Comparison of ENCODE assay signal across 27 cellular contexts in the genomic region with DNA sequence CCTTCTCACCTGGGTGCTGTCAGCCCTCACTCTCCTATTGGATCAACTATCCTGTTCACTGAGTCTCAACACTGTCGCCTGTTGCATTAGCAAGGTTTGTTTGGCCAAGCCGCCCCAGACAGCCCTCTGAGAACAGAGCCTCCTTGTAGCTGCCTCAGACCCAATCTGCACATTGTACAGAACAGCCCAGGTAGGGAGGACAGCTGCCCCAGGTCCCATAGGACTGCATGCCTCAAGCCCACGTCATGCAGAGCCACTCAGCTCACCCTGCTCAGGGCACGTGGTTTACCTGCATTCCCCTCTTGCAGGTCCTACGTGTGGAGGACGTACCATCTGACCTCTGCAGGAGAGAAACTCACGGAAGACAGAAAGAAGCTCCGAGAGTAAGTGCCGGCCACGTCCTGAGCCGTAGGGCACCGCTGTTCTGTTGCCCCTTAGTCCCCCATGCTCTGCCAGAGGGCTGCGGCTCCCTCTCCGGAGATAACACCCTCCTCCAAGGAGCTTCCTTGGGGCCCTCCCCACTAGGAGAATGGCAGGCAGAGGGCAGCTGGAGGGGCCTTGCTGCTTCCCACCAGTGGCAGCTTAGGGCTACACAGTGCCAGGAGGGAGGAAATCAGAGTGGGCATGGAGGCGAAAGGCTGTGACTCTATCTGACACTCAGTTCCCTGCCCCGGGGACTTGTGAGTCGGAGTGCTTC. TPM values are rescaled to one million over a fixed set of nuclear protein-coding genes. Genes with fewer than 3 reads are reported as not detected.
A peak's percentile ranks its signal among the peaks of the same experiment; 100 is the strongest.
DNase-seq lines count a peak whose midpoint lies in the region; ATAC-seq and TF ChIP-seq lines count a peak whose summit lies in the region.
"Had no signal": no experiment of that assay in that cellular context is flagged by ENCODE, and none has a peak within 500 bp of the region (broad histone marks: within the 10 kb centered on the region; RNA-seq: fewer than 3 reads in every experiment).

No MANE protein-coding gene starts in this region.

- no peak for ATAC-seq in IMR-90 (ENCODE audit: low read depth)
- ATAC-seq in psoas muscle, result no peak
- ATAC-seq in GM19463 (IDR thresholded peaks at IDR 0.05; ENCODE audit: unreplicated experiment), result no peak
- no peak for ATAC-seq in GM21381 (IDR thresholded peaks at IDR 0.05; ENCODE audit: unreplicated experiment)
- ATAC-seq: foreskin keratinocyte; HCT116; K562; left lung; stimulated activated effector memory CD8-positive, alpha-beta T cell treated with anti-CD3 and anti-CD28 coated beads, Interleukin-12 subunit alpha, Interleukin-12 subunit beta, amount 100 ng/mL, for 72 hours had no signal

- H4K5ac ChIP-seq in IMR-90 (ENCODE audit: low read depth, low read length), result no peak overlapping the region

- intact Hi-C loops in IMR-90 (cut with micrococcal nuclease), result no loop called here
- intact Hi-C loops in psoas muscle (cut with DNase I), result no loop called here

- no peak overlapping the region for H2AK5ac ChIP-seq in IMR-90 (ENCODE audit: low read depth, low read length)

- BruUV-seq in IMR-90 (replicated peaks; lab: Mats Ljungman, UMichigan), result no TSS peak

- H3K4ac ChIP-seq in IMR-90 (ENCODE audit: low read depth, low read length), result no peak overlapping the region

- no peaks in the 10 kb centered on the region for H3K27me3 Mint-ChIP-seq in activated naive CD8-positive, alpha-beta T cell
- no peaks in the 10 kb centered on the region for H3K27me3 Mint-ChIP-seq in activated naive CD8-positive, alpha-beta T cell treated with anti-CD3 and anti-CD28 coated beads for 36 hours
- peaks cover 4 to 13% (median 11%) of the 10 kb centered on the region in 3 donors for H3K27me3 Mint-ChIP-seq in immature natural killer cell (ENCODE audit: low read depth in 3 of 3)

- H3K9me3 ChIP-seq in IMR-90 (ENCODE audit: control insufficient read depth, insufficient read depth, low read length) (no peaks in the 10 kb centered on the region), psoas muscle (no peaks in the 10 kb centered on the region)
- H3K9me3 ChIP-seq: adrenal gland, BE2C, esophagus muscularis mucosa, left lung, SJSA1, tibial nerve had no signal

- H3K4me3 Mint-ChIP-seq in activated naive CD8-positive, alpha-beta T cell, result peak overlapping the region; percentile 40
- no peak overlapping the region for H3K4me3 Mint-ChIP-seq in activated naive CD8-positive, alpha-beta T cell treated with anti-CD3 and anti-CD28 coated beads for 36 hours
- peak overlapping the region in 3 of 5 donors; percentile 59 to 64 (median 64) for H3K4me3 Mint-ChIP-seq in immature natural killer cell
- H3K4me3 Mint-ChIP-seq: stimulated activated effector memory CD8-positive, alpha-beta T cell treated with anti-CD3 and anti-CD28 coated beads, Interleukin-12 subunit alpha, Interleukin-12 subunit beta, amount 100 ng/mL, for 72 hours had no signal

- TF ChIP-seq CTCF in IMR-90 (conservative IDR thresholded peaks at IDR 0.05; ENCODE audit: low read depth, low read length), result no peak
- no peak for TF ChIP-seq CTCF in psoas muscle (IDR thresholded peaks at IDR 0.05)

- H3K36me3 ChIP-seq in IMR-90 (ENCODE audit: control insufficient read depth, insufficient read depth, low read length) (peaks cover 62% of the 10 kb centered on the region), psoas muscle (ENCODE audit: insufficient read depth in 1 of 2, low read depth in 1 of 2) (peaks cover 4 to 63% of the 10 kb centered on the region in 2 donors)

- dilution Hi-C loops in IMR-90 (cut with HindIII; ENCODE audit: low sequenced_read_pairs, unreplicated experiment), result no loop called here

- peaks cover 4% of the 10 kb centered on the region for H3K36me3 Mint-ChIP-seq in activated naive CD8-positive, alpha-beta T cell
- H3K36me3 Mint-ChIP-seq in activated naive CD8-positive, alpha-beta T cell treated with anti-CD3 and anti-CD28 coated beads for 36 hours, result peaks cover 15% of the 10 kb centered on the region
- no peaks in the 10 kb centered on the region for H3K36me3 Mint-ChIP-seq in immature natural killer cell

- H3K9ac ChIP-seq in IMR-90 (ENCODE audit: low read depth, low read length), result no peak overlapping the region

- TF ChIP-seq RAD21 in IMR-90 (IDR thresholded peaks at IDR 0.05; ENCODE audit: low read length), result no peak

- no peak overlapping the region for H3K23ac ChIP-seq in IMR-90 (ENCODE audit: low read depth, low read length)

- H3K27me3 ChIP-seq in IMR-90 (ENCODE audit: control insufficient read depth, insufficient read depth, low read length), result no peaks in the 10 kb centered on the region
- no peaks in the 10 kb centered on the region for H3K27me3 ChIP-seq in psoas muscle (ENCODE audit: insufficient read depth in 3 of 3, low read length in 2 of 3)
- H3K27me3 ChIP-seq: adrenal gland, esophagus muscularis mucosa, foreskin keratinocyte, left lung, SJSA1, tibial nerve had no signal

- H3K27ac ChIP-seq in IMR-90 (ENCODE audit: insufficient read depth, low read length) (no peak overlapping the region), psoas muscle (no peak overlapping the region)
- H3K27ac ChIP-seq: adrenal gland, esophagus muscularis mucosa, foreskin keratinocyte, left lung, SJSA1 had no signal

- H2BK20ac ChIP-seq in IMR-90 (ENCODE audit: low read depth, low read length), result no peak overlapping the region

- no peak overlapping the region for H2BK120ac ChIP-seq in IMR-90 (ENCODE audit: low read depth, low read length)

- H2AFZ ChIP-seq in IMR-90 (replicated peaks; ENCODE audit: low read length, poor library complexity), result peak overlapping the region; percentile 11

- in situ Hi-C loops in IMR-90 (cut with MboI; ENCODE audit: low sequenced_read_pairs), result no loop called here

- H3K4me3 ChIP-seq in IMR-90 (ENCODE audit: insufficient read depth, low read depth, low read length) (no peak overlapping the region), psoas muscle (no peak overlapping the region)
- H3K4me3 ChIP-seq: adrenal gland, esophagus muscularis mucosa, K562, left lung, SJSA1, tibial nerve had no signal

- peak overlapping the region; percentile 72 for H2AK9ac ChIP-seq in IMR-90 (replicated peaks; ENCODE audit: low read depth, low read length, poor library complexity)

- no peak overlapping the region for H3K14ac ChIP-seq in IMR-90 (replicated peaks; ENCODE audit: low read depth, low read length)

- TF ChIP-seq POLR2A in IMR-90 (IDR thresholded peaks at IDR 0.05; ENCODE audit: low read depth, low read length), result no peak

- H4K20me1 ChIP-seq in IMR-90 (ENCODE audit: insufficient read depth, low read length), result peaks cover 49% of the 10 kb centered on the region

- H3K56ac ChIP-seq in IMR-90 (ENCODE audit: extremely low read depth, insufficient read depth, low read length), result no peak overlapping the region

- no peak overlapping the region for H4K8ac ChIP-seq in IMR-90 (ENCODE audit: low read depth in 2 of 2, low read length in 2 of 2)

- CTCF ChIA-PET in IMR-90 (lab: Yijun Ruan, JAX), result no interaction called here

- no peak overlapping the region for H3K27ac Mint-ChIP-seq in activated naive CD8-positive, alpha-beta T cell
- no peak overlapping the region for H3K27ac Mint-ChIP-seq in activated naive CD8-positive, alpha-beta T cell treated with anti-CD3 and anti-CD28 coated beads for 36 hours
- peak overlapping the region in 1 of 6 donors; percentile 30 for H3K27ac Mint-ChIP-seq in immature natural killer cell
- H3K27ac Mint-ChIP-seq: stimulated activated effector memory CD8-positive, alpha-beta T cell treated with anti-CD3 and anti-CD28 coated beads, Interleukin-12 subunit alpha, Interleukin-12 subunit beta, amount 100 ng/mL, for 72 hours had no signal

- no peak overlapping the region for H3K18ac ChIP-seq in IMR-90 (ENCODE audit: low read depth, low read length)

- no peak overlapping the region for H2BK5ac ChIP-seq in IMR-90 (ENCODE audit: low read depth, low read length, poor library complexity, severe bottlenecking)

- peaks cover 2% of the 10 kb centered on the region; the same call in 1 of the 2 replicates for H3K4me1 ChIP-seq in IMR-90 (ENCODE audit: control insufficient read depth, insufficient read depth, low read length)
- H3K4me1 ChIP-seq in psoas muscle, result peaks cover 11% of the 10 kb centered on the region
- H3K4me1 ChIP-seq: BE2C had no signal

- no peaks in the 10 kb centered on the region for H3K9me3 Mint-ChIP-seq in activated naive CD8-positive, alpha-beta T cell (ENCODE audit: low read depth)
- no peaks in the 10 kb centered on the region for H3K9me3 Mint-ChIP-seq in activated naive CD8-positive, alpha-beta T cell treated with anti-CD3 and anti-CD28 coated beads for 36 hours
- H3K9me3 Mint-ChIP-seq in immature natural killer cell, result no peaks in the 10 kb centered on the region
- H3K9me3 Mint-ChIP-seq: stimulated activated effector memory CD8-positive, alpha-beta T cell treated with anti-CD3 and anti-CD28 coated beads, Interleukin-12 subunit alpha, Interleukin-12 subunit beta, amount 100 ng/mL, for 72 hours had no signal

- peaks cover 17 to 64% of the 10 kb centered on the region in 2 experiments for H3K79me1 ChIP-seq in IMR-90 (ENCODE audit: low read depth in 1 of 2, low read length in 2 of 2)

- no peak overlapping the region for H4K91ac ChIP-seq in IMR-90 (ENCODE audit: insufficient read depth, low read depth, low read length)

- 0 out of 2 replicates have a peak, but pooled peaks cover 5% of the 10 kb centered on the region for H3K9me1 ChIP-seq in IMR-90 (ENCODE audit: insufficient read depth, low read length)

- H2BK15ac ChIP-seq in IMR-90 (ENCODE audit: low read depth, low read length), result no peak overlapping the region

- H3K4me1 Mint-ChIP-seq in activated naive CD8-positive, alpha-beta T cell (ENCODE audit: low read depth), result peaks cover 15% of the 10 kb centered on the region
- peaks cover 13% of the 10 kb centered on the region for H3K4me1 Mint-ChIP-seq in activated naive CD8-positive, alpha-beta T cell treated with anti-CD3 and anti-CD28 coated beads for 36 hours
- peaks cover 19 to 30% of the 10 kb centered on the region in 2 donors for H3K4me1 Mint-ChIP-seq in immature natural killer cell

- no peak overlapping the region for H3K4me2 ChIP-seq in IMR-90 (ENCODE audit: low read depth, low read length)

- WGBS in IMR-90 (ENCODE audit: extremely low coverage in 2 of 2, insufficient read length in 1 of 2), 2 experiments, result 86% methylated on average over 8 of the region's 17 CpGs; no CpG with 5 or more reads in 1 of the 2 experiments
- 84 to 88% (median 87%) methylated on average over 17 of the region's 17 CpGs for WGBS in psoas muscle, 3 donors

- POLR2A ChIA-PET in IMR-90 (lab: Charles Lee; ENCODE audit: unreplicated experiment), result interaction anchor here (0.6 kb wide), 1 partner anchor 173 kb away, joined by 3 read pairs; no protein-coding TSS in a partner anchor

- no peak for DNase-seq in activated naive CD8-positive, alpha-beta T cell treated with anti-CD3 and anti-CD28 coated beads for 36 hours
- DNase-seq in IMR-90, result no peak
- no peak for DNase-seq in immature natural killer cell
- peak; percentile 12 to 49 for DNase-seq in psoas muscle
- no peak for DNase-seq in middle frontal gyrus (ENCODE audit: extremely low spot score, low spot score)
- DNase-seq: activated CD4-positive, alpha-beta T cell treated with anti-CD3 and anti-CD28 coated beads, Interleukin-2, amount 50 U/mL, for 4 hours; activated effector memory CD4-positive, alpha-beta T cell treated with Interleukin-2 at 50 U/mL for 16 hours; adrenal gland; BE2C; cerebellar nuclear complex; EL; foreskin keratinocyte; islet precursor cell; NCI-H1092; NCI-H1694 treated with DMSO at 0.1 percent for 48 hours; NCI-H82; occipital lobe had no signal

RNA-seq across cellular contexts. Expression of a gene that starts 2.8 kb away (rescaled TPM):
- total RNA-seq in activated naive CD8-positive, alpha-beta T cell treated with anti-CD3 and anti-CD28 coated beads for 36 hours, result 100 to 1,000 TPM in 1 of 2 experiments, 10 to 100 TPM in 1; 98.4 to 103 TPM
- 63.3 and 88.0 TPM in 2 replicates for total RNA-seq in IMR-90 (2012; rRNA removed)
- polyA plus RNA-seq in IMR-90 (2012; rRNA removed), result 67.2 and 73.7 TPM in 2 replicates
- polyA plus RNA-seq in IMR-90 (2012; cell fraction: cytosol; rRNA removed), result 69.1 and 93.4 TPM in 2 replicates
- polyA plus RNA-seq in IMR-90 (2012; cell fraction: nucleus; rRNA removed; ENCODE audit: low replicate concordance), result 23.8 and 33.0 TPM in 2 replicates
- polyA plus RNA-seq in immature natural killer cell, result 10 to 100 TPM; 22.0 to 51.1 (median 30.7) TPM
- total RNA-seq in psoas muscle, result 10 to 100 TPM; 40.0 to 62.0 (median 48.9) TPM
- 10 to 100 TPM; 65.3 to 82.2 (median 70.5) TPM for polyA plus RNA-seq in psoas muscle

RNA-seq across cellular contexts. Expression of a gene that starts 3.0 kb away (rescaled TPM):
- 10 to 100 TPM; 55.3 to 56.0 TPM for total RNA-seq in activated naive CD8-positive, alpha-beta T cell treated with anti-CD3 and anti-CD28 coated beads for 36 hours
- total RNA-seq in IMR-90 (2012; rRNA removed) (9.0 and 10.6 TPM in 2 replicates), psoas muscle (10 to 100 TPM in 2 of 4 donors, 1 to 10 TPM in 2; 5.8 to 16.2 (median 9.0) TPM)
- polyA plus RNA-seq in IMR-90 (2012; rRNA removed) (39.1 and 39.5 TPM in 2 replicates), immature natural killer cell (10 to 100 TPM; 26.9 to 40.7 (median 34.6) TPM), psoas muscle (10 to 100 TPM in 2 of 3 donors, 1 to 10 TPM in 1; 8.9 to 17.5 (median 11.7) TPM)
- polyA plus RNA-seq in IMR-90 (2012; cell fraction: cytosol; rRNA removed), result 33.6 and 33.9 TPM in 2 replicates
- polyA plus RNA-seq in IMR-90 (2012; cell fraction: nucleus; rRNA removed; ENCODE audit: low replicate concordance), result 9.4 and 11.5 TPM in 2 replicates

RNA-seq across cellular contexts. Expression of a gene that starts 16.1 kb away (rescaled TPM):
- under 1 TPM in 1 of 2 experiments, not detected in 1; 0.41 TPM for total RNA-seq in activated naive CD8-positive, alpha-beta T cell treated with anti-CD3 and anti-CD28 coated beads for 36 hours
- total RNA-seq in IMR-90 (2012; rRNA removed) (11.1 and 13.8 TPM in 2 replicates), psoas muscle (10 to 100 TPM in 3 of 4 donors, 1 to 10 TPM in 1; 9.0 to 24.8 (median 20.8) TPM)
- polyA plus RNA-seq in IMR-90 (2012; rRNA removed) (86.6 and 92.3 TPM in 2 replicates), immature natural killer cell (under 1 TPM in 1 of 3 donors, not detected in 2; 0.24 TPM), psoas muscle (10 to 100 TPM; 11.4 to 22.2 (median 15.3) TPM)
- polyA plus RNA-seq in IMR-90 (2012; cell fraction: cytosol; rRNA removed), result 42.6 and 77.4 TPM in 2 replicates
- 448 and 954 TPM in 2 replicates for polyA plus RNA-seq in IMR-90 (2012; cell fraction: nucleus; rRNA removed; ENCODE audit: low replicate concordance)

RNA-seq across cellular contexts. Expression of a gene that starts 21.6 kb away (rescaled TPM):
- total RNA-seq in activated naive CD8-positive, alpha-beta T cell treated with anti-CD3 and anti-CD28 coated beads for 36 hours, result 10 to 100 TPM; 51.6 to 56.7 TPM
- total RNA-seq in IMR-90 (2012; rRNA removed), result 66.7 and 74.2 TPM in 2 replicates
- 135 and 155 TPM in 2 replicates for polyA plus RNA-seq in IMR-90 (2012; rRNA removed)
- polyA plus RNA-seq in IMR-90 (2012; cell fraction: cytosol; rRNA removed), result 189 TPM in 2 replicates
- 46.4 and 84.3 TPM in 2 replicates for polyA plus RNA-seq in IMR-90 (2012; cell fraction: nucleus; rRNA removed; ENCODE audit: low replicate concordance)
- 100 to 1,000 TPM in 2 of 3 donors, 10 to 100 TPM in 1; 96.0 to 134 (median 106) TPM for polyA plus RNA-seq in immature natural killer cell
- 10 to 100 TPM; 23.0 to 43.1 (median 37.8) TPM for total RNA-seq in psoas muscle
- polyA plus RNA-seq in psoas muscle, result 10 to 100 TPM; 53.8 to 68.1 (median 57.7) TPM

Comparison
In these comparisons a context has a peak if more than half of its experiments do, and no peak if none do; other contexts are left out.
1. DNase-seq: peak in psoas muscle (2 of 2); none in activated naive CD8-positive, alpha-beta T cell treated with anti-CD3 and anti-CD28 coated beads for 36 hours (single experiment), IMR-90 (single experiment), immature natural killer cell (0 of 3) and middle frontal gyrus (single experiment).